In the genomic region with DNA sequence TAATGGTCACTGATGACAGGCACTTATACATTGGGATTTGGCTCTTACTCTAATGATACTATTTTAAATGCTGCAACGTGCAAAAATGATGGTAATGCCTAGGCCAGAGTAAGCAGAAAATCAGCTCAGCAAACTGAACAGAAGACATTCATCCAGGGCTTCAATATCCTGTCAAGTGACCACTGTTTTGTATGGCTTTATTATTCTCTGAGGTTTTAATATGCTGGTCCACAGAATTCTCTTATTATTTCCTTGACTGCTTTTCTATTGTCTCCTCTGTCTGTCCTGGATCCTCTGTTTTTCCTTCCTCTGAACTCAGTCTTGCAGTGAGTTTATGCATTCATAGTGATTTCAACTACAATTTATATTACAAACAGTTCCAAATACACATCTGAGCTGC, we compare ENCODE assay signal across 34 cellular contexts.
"Had no signal": no experiment of that assay in that cellular context is flagged by ENCODE, and none has a peak within 500 bp of the region (broad histone marks: within the 10 kb centered on the region; RNA-seq: fewer than 3 reads in every experiment).

No MANE protein-coding gene starts in this region.

- H3K36me3 ChIP-seq: brain microvascular endothelial cell, Peyer's patch, SJSA1 had no signal

- H3K27me3 ChIP-seq: brain microvascular endothelial cell, Peyer's patch, SJSA1 had no signal

- H3K27ac ChIP-seq: brain microvascular endothelial cell, Peyer's patch, SJSA1, VCaP had no signal

- DNase-seq: activated B cell treated with CpG ODN at 0.5 μM for 24 hours; activated CD4-positive, alpha-beta memory T cell treated with anti-CD3 and anti-CD28 coated beads for 36 hours; activated CD4-positive, alpha-beta T cell treated with anti-CD3 and anti-CD28 coated beads for 4 hours; activated CD4-positive, alpha-beta T cell treated with anti-CD3 and anti-CD28 coated beads, Interleukin-2, amount 50 U/mL, for 1 hour; activated CD4-positive, CD25-positive, alpha-beta regulatory T cell treated with anti-CD3 and anti-CD28 coated beads, Interleukin-2, amount 50 U/mL, for 72 hours; activated CD8-positive, alpha-beta memory T cell treated with anti-CD3 and anti-CD28 coated beads, Interleukin-2, amount 50 U/mL, for 4 hours; activated naive CD4-positive, alpha-beta T cell treated with anti-CD3 and anti-CD28 coated beads, Interleukin-2, amount 10 ng/mL, durations not matched to agents 7 days and 5 days; activated naive CD8-positive, alpha-beta T cell treated with anti-CD3 and anti-CD28 coated beads, Interleukin-2, amount 50 U/mL, for 24 hours; activated T-cell treated with anti-CD3 and anti-CD28 coated beads for 4 hours; activated T-cell treated with anti-CD3 and anti-CD28 coated beads, Interleukin-2, amount 50 U/mL, for 4 hours; aorta; brain microvascular endothelial cell; IMR-90; NCI-H1048; NCI-H1436 treated with DMSO at 0.1 percent for 48 hours; NCI-H1694 treated with DMSO at 0.1 percent for 48 hours; NCI-H2029; NCI-H2107; NCI-H2171; NCI-H510A; NCI-H526; NCI-H748 treated with DMSO at 0.1 percent for 48 hours; NK-92 treated with Interleukin-12 subunit alpha and Interleukin-12 subunit beta, amount 100 ng/mL, for 24 hours; PC-3; Peyer's patch; RPMI8226; SHP77 treated with DMSO at 0.1 percent for 48 hours; SW 1271; T-helper 1 cell; T-helper 2 cell; T-helper 9 cell had no signal

- H3K4me3 ChIP-seq: K562, Peyer's patch, SJSA1 had no signal
